1 cellular context compared by ENCODE assay signal in the genomic region with DNA sequence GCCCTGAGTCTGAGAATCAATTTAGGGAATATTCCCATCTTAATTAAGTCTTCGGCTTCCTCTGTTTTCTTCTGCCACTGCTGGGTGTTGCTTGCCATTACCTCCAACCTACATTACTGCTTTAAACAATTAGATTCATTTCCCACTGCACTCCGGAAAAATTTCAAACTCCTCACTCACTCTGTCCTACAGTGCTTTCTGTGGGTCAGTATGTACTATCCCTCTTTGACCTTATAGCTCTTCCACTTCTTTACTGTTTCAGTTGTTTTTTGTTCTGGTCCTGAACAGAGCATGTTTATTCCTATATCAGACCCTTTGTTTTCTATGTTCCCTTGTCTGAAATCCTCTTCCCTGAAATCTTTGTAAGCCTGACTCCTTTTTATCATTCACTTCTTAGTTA.
TF ChIP-seq lines count a peak whose summit lies in the region.

No MANE protein-coding gene starts in this region.

TF ChIP-seq in SK-N-SH, 30 proteins besides CTCF, POLR2A, EP300 and RAD21 (continued from another document):
- no peak for TF ChIP-seq RCOR1 (IDR thresholded peaks at IDR 0.05; ENCODE audit: low read length)
- TF ChIP-seq FOXJ3 (CRISPR knock-in tag; IDR thresholded peaks at IDR 0.05), result no peak
- no peak for TF ChIP-seq RXRA (IDR thresholded peaks at IDR 0.05; ENCODE audit: borderline replicate concordance, low read depth)
- TF ChIP-seq MEF2A (IDR thresholded peaks at IDR 0.05; ENCODE audit: borderline replicate concordance, low read depth), result no peak
